16 cellular contexts compared by ENCODE assay signal in the genomic region with DNA sequence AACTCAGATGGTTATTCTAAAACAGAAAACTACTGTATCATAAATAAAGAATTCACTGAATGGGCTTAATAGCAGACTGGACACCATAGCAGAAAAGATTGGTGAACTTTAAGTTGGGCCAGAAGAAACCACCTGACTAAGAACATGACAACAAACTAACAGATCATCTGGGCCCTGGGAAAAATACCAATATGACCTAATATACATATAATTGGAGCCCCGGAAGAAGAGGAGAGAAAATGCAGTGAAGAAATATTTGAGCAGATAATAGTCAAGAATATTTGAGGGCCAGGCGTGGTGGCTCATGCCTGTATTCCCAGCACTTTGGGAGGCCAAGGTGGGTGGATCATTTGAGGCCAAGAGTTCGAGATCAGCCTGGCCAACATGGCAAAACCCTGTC.
DNase-seq lines count a peak whose midpoint lies in the region; ATAC-seq and TF ChIP-seq lines count a peak whose summit lies in the region.
"Had no signal": no experiment of that assay in that cellular context is flagged by ENCODE, and none has a peak within 500 bp of the region (broad histone marks: within the 10 kb centered on the region; RNA-seq: fewer than 3 reads in every experiment).

No MANE protein-coding gene starts in this region.

- no peak overlapping the region for H3K4me3 ChIP-seq in HEK293 (ENCODE audit: low read depth, low read length)
- H3K4me3 ChIP-seq: BLaER1 had no signal

- H3K9me3 ChIP-seq in HEK293 (ENCODE audit: control insufficient read depth, insufficient read depth, low read depth, low read length), result peaks cover 2% of the 10 kb centered on the region

- DNase-seq in ecto neural progenitor cell (ENCODE audit: low spot score) (peak; percentile 1), islet precursor cell (peak; percentile 5), C1 segment of cervical spinal cord (lab: John Stamatoyannopoulos, UW) (no peak)
- DNase-seq: 8988T; ACHN; BE2C; Caco-2; Calu3; CD4-positive, alpha-beta T cell; CD8-positive, alpha-beta T cell; DMS79 treated with DMSO at 0.1 percent for 48 hours; GF-D8 had no signal

- no peaks in the 10 kb centered on the region for H3K4me1 ChIP-seq in HEK293 (ENCODE audit: control insufficient read depth, insufficient read depth, low read length)
- H3K4me1 ChIP-seq: BE2C, Caco-2 had no signal

- no peak overlapping the region for H3K27ac ChIP-seq in HEK293 (ENCODE audit: extremely low read depth, low read depth, low read length)
- H3K27ac ChIP-seq: BLaER1, C4-2B had no signal

- no peaks in the 10 kb centered on the region for H3K36me3 ChIP-seq in HEK293 (ENCODE audit: control insufficient read depth in 2 of 2, insufficient read depth in 1 of 2, low read length in 2 of 2)
- H3K36me3 ChIP-seq: BE2C, BLaER1 had no signal

- no peak for ATAC-seq in HG03442 (IDR thresholded peaks at IDR 0.05; ENCODE audit: unreplicated experiment)
- ATAC-seq: CD8-positive, alpha-beta T cell had no signal

- CTCF ChIA-PET in HEK293 (lab: Yijun Ruan, JAX), result no interaction called here

- TF ChIP-seq CTCF in HEK293 (tag by site-specific recombination; IDR thresholded peaks at IDR 0.05), result no peak

- POLR2A ChIA-PET in HEK293 (lab: Yijun Ruan, JAX), result no interaction called here

TF ChIP-seq in HEK293, 187 proteins besides CTCF, POLR2A, EP300 and RAD21:
- peak; percentile 94 for TF ChIP-seq SETDB1 (IDR thresholded peaks at IDR 0.05; ENCODE audit: insufficient read length, low read length)
- peak; percentile 93 for TF ChIP-seq TRIM28 (IDR thresholded peaks at IDR 0.05; ENCODE audit: borderline replicate concordance, low read length)
- peak; percentile 82 for TF ChIP-seq ZNF133 (tag by site-specific recombination; IDR thresholded peaks at IDR 0.05)
- no peak for TF ChIP-seq REPIN1 (tag by site-specific recombination; IDR thresholded peaks at IDR 0.05; ENCODE audit: low read depth)

Comparison
In these comparisons a context has a peak if more than half of its experiments do, and no peak if none do; other contexts are left out.
1. DNase-seq: peak in ecto neural progenitor cell (single experiment) and islet precursor cell (single experiment); none in C1 segment of cervical spinal cord (0 of 14).